ENCODE assay signal across 12 cellular contexts in the genomic region with DNA sequence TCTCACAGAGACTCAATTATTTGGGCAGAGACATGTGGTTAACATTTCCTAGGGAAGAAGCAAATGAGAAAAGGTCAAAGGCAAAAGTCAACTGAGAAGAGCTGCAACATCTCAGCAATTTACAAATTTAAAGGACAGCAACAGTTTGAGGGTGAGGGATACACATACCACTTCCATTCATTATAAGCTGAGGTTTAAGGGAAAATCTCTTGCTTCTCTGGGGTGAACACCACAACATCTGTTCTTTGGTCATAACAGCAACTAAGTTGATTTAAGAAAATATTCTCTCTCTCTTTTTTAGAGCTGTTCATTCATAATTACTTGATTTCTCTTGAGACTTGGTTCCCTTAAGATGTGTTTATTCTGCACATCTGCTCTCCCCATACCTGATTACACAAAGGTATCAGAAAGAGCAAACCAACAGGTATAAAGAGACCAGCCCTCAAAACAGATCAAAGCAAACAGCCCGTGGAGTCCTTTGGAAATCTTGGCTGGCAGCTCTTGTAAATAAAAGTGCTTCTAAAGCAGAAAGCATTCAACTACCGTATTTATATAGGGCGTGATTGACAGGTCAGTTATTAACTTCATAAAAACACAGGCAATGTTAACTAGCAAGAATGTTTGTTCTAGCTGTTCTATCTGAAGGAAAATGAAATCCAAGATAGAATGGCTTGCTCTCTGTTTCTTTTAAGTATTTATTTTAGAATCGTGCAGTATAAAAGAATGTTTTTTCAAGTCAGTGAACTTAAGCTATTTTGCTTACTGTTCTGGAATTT.
DNase-seq lines count a peak whose midpoint lies in the region; ATAC-seq, FAIRE-seq and TF ChIP-seq lines count a peak whose summit lies in the region.
"Had no signal": no experiment of that assay in that cellular context is flagged by ENCODE, and none has a peak within 500 bp of the region (broad histone marks: within the 10 kb centered on the region; RNA-seq: fewer than 3 reads in every experiment).

No MANE protein-coding gene starts in this region.

- FAIRE-seq in colon (lab: Jason Lieb, UNC), result peak; percentile 73

- peaks cover 3% of the 10 kb centered on the region for H3K36me3 Mint-ChIP-seq in osteocyte (ENCODE audit: unreplicated experiment)
- H3K36me3 Mint-ChIP-seq in activated T-helper 17 cell treated with anti-CD3 and anti-CD28 coated beads, Interleukin-2, amount 50 U/mL, for 72 hours (ENCODE audit: low read depth), result peaks cover 30% of the 10 kb centered on the region

- H3K27ac Mint-ChIP-seq in osteocyte (ENCODE audit: unreplicated experiment), result peak overlapping the region; percentile 93
- H3K27ac Mint-ChIP-seq in activated T-helper 17 cell treated with anti-CD3 and anti-CD28 coated beads, Interleukin-2, amount 50 U/mL, for 72 hours, result no peak overlapping the region

- peaks cover 0 to 68% (median 41%) of the 10 kb centered on the region in 9 donors for H3K4me1 ChIP-seq in heart right ventricle

- peak; percentile 89 for DNase-seq in DMS53 treated with DMSO at 0.1 percent for 48 hours (lab: John Stamatoyannopoulos, UW; ENCODE audit: unreplicated experiment)
- peak; percentile 25 for DNase-seq in NCI-H2029 treated with DMSO at 0.1 percent for 48 hours (lab: John Stamatoyannopoulos, UW)
- no peak for DNase-seq in osteocyte (ENCODE audit: extremely low spot score, unreplicated experiment)
- DNase-seq in heart right ventricle, result no peak
- no peak for DNase-seq in erythroblast (lab: John Stamatoyannopoulos, UW)
- no peak for DNase-seq in NCI-H82 (lab: John Stamatoyannopoulos, UW)
- DNase-seq: brain microvascular endothelial cell; CD8-positive, alpha-beta memory T cell; occipital lobe; Right ventricle myocardium superior had no signal

- H3K4me3 Mint-ChIP-seq in osteocyte (ENCODE audit: unreplicated experiment), result peak overlapping the region; percentile 40
- H3K4me3 Mint-ChIP-seq in activated T-helper 17 cell treated with anti-CD3 and anti-CD28 coated beads, Interleukin-2, amount 50 U/mL, for 72 hours, result no peak overlapping the region
- H3K4me3 Mint-ChIP-seq: CD8-positive, alpha-beta memory T cell had no signal

- H3K9me3 ChIP-seq in heart right ventricle, result no peaks in the 10 kb centered on the region

- no peaks in the 10 kb centered on the region for H3K27me3 Mint-ChIP-seq in osteocyte (ENCODE audit: unreplicated experiment)
- H3K27me3 Mint-ChIP-seq in activated T-helper 17 cell treated with anti-CD3 and anti-CD28 coated beads, Interleukin-2, amount 50 U/mL, for 72 hours, result no peaks in the 10 kb centered on the region
- H3K27me3 Mint-ChIP-seq: CD8-positive, alpha-beta memory T cell had no signal

- no peak overlapping the region for H3K4me3 ChIP-seq in heart right ventricle

- peaks cover 89% of the 10 kb centered on the region for H3K4me1 Mint-ChIP-seq in osteocyte (ENCODE audit: unreplicated experiment)
- H3K4me1 Mint-ChIP-seq in activated T-helper 17 cell treated with anti-CD3 and anti-CD28 coated beads, Interleukin-2, amount 50 U/mL, for 72 hours, result peaks cover 9% of the 10 kb centered on the region

- intact Hi-C loops in heart right ventricle (cut with DNase I), result loop anchor here in 1 of 10 donors (5.0 kb wide), 1 partner anchor 51 kb away; no protein-coding TSS in a partner anchor

- no peak for ATAC-seq in activated T-helper 17 cell treated with anti-CD3 and anti-CD28 coated beads, Interleukin-2, amount 50 U/mL, for 72 hours (replicated peaks)
- no peak for ATAC-seq in heart right ventricle

- 67 to 72% methylated on average over 4 of the region's 4 CpGs for WGBS in heart right ventricle, 2 donors

- no peaks in the 10 kb centered on the region for H3K9me3 Mint-ChIP-seq in osteocyte (ENCODE audit: unreplicated experiment)
- no peaks in the 10 kb centered on the region for H3K9me3 Mint-ChIP-seq in activated T-helper 17 cell treated with anti-CD3 and anti-CD28 coated beads, Interleukin-2, amount 50 U/mL, for 72 hours
- H3K9me3 Mint-ChIP-seq: CD8-positive, alpha-beta memory T cell had no signal

- H3K27me3 ChIP-seq in heart right ventricle, result no peaks in the 10 kb centered on the region
- H3K27me3 ChIP-seq: brain microvascular endothelial cell had no signal

- H3K27ac ChIP-seq in heart right ventricle, result peak overlapping the region in 3 of 10 donors; percentile 11 to 28 (median 13)
- H3K27ac ChIP-seq: brain microvascular endothelial cell had no signal

- H3K36me3 ChIP-seq in heart right ventricle, result no peaks in the 10 kb centered on the region
- H3K36me3 ChIP-seq: brain microvascular endothelial cell had no signal

- TF ChIP-seq POLR2A in erythroblast (IDR thresholded peaks at IDR 0.05; ENCODE audit: low read length), result no peak

- TF ChIP-seq CTCF in osteocyte (IDR thresholded peaks at IDR 0.05), result no peak
- TF ChIP-seq CTCF in heart right ventricle (IDR thresholded peaks at IDR 0.05), result no peak

Comparison
In these comparisons a context has a peak if more than half of its experiments do, and no peak if none do; other contexts are left out.
1. DNase-seq: peak in DMS53 treated with DMSO at 0.1 percent for 48 hours (single experiment) and NCI-H2029 treated with DMSO at 0.1 percent for 48 hours (single experiment); none in osteocyte (single experiment), heart right ventricle (0 of 2), erythroblast (0 of 2) and NCI-H82 (single experiment).